18 cellular contexts compared by ENCODE assay signal in the genomic region with DNA sequence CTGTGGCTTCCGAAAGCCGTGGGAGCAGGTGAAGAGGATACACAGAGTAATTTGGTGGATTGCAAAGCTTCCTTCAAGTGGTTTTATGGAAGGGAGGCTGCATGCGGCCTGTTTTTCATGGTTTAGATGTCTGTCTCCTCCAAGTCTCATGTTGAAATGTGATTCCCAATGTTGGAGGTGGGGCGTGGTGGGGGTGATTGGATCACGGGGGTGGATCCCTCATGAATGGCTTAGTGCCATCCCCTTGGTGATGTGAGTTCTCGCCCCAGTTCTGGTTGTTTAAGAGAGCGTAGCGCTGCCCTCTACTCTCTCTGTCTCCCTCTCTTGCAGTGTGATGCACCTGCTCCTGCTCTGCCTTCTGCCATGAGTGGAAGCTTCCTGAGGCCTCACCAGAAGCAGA.
"Had no signal": no experiment of that assay in that cellular context is flagged by ENCODE, and none has a peak within 500 bp of the region (broad histone marks: within the 10 kb centered on the region; RNA-seq: fewer than 3 reads in every experiment).

No MANE protein-coding gene starts in this region.

- DNase-seq: activated CD4-positive, alpha-beta T cell treated with anti-CD3 and anti-CD28 coated beads, Interleukin-2, amount 10 ng/mL, durations not matched to agents 24 days and 14 days; activated gamma-delta T cell treated with Interleukin-2 at 50 U/mL for 16 hours; activated T-cell treated with anti-CD3 and anti-CD28 coated beads, Interleukin-2, amount 50 U/mL, for 1 hour; central memory CD4-positive, alpha-beta T cell; cortex of kidney; effector CD8-positive, alpha-beta T cell; foreskin keratinocyte; mammary epithelial cell; natural killer cell; retina; SJCRH30; stimulated activated CD4-positive, alpha-beta T cell treated with anti-CD3 and anti-CD28 coated beads, Interleukin-2, amount 100 ng/mL, for 48 hours; stimulated activated naive B cell treated with anti-CD40 and anti-IgM and Interleukin-4, amounts not matched to agents 10 μg/mL and 1 μg/mL and 100 μg/mL, for 72 hours; T-helper 2 cell had no signal

- H3K27me3 ChIP-seq: foreskin keratinocyte, neutrophil, SJCRH30, tibial nerve had no signal

- H3K9me3 ChIP-seq: neutrophil, SJCRH30, tibial nerve had no signal

- H3K4me3 ChIP-seq: SJCRH30, tibial nerve had no signal

- FAIRE-seq: TTC549 had no signal

- H3K27ac ChIP-seq: foreskin keratinocyte, neutrophil, SJCRH30, tibial nerve had no signal

- ATAC-seq: foreskin keratinocyte; natural killer cell; stimulated activated naive B cell treated with anti-CD40 and anti-IgM and Interleukin-4, amounts not matched to agents 10 μg/mL and 1 μg/mL and 100 μg/mL, for 72 hours; WTC11 had no signal

- H3K36me3 ChIP-seq: neutrophil, SJCRH30, tibial nerve had no signal

- H3K4me1 ChIP-seq: foreskin keratinocyte, SJCRH30 had no signal
